8 cellular contexts compared by ENCODE assay signal in genomic region chr1:218350909-218351616, GRCh38. TPM values are rescaled to one million over a fixed set of nuclear protein-coding genes. Genes with fewer than 3 reads are reported as not detected.
A peak's percentile ranks its signal among the peaks of the same experiment; 100 is the strongest.
DNase-seq lines count a peak whose midpoint lies in the region; ATAC-seq, FAIRE-seq and TF ChIP-seq lines count a peak whose summit lies in the region.

No MANE protein-coding gene starts in this region.

- in situ Hi-C loops in HepG2 (cut with HindIII; ENCODE audit: extremely low pct_ligation_motif_present, low pct_unique_long_range_greater_than_20kb), result loop anchor here (25.0 kb wide), 1 partner anchor 961 kb away; no protein-coding TSS in a partner anchor

- H3K79me2 ChIP-seq in HepG2 (ENCODE audit: insufficient read depth, low read length), result no peaks in the 10 kb centered on the region

- CTCF ChIA-PET in activated CD4-positive, alpha-beta memory T cell treated with anti-CD3 and anti-CD28 coated beads, Interleukin-2, amount 10 ng/mL, durations not matched to agents 7 days and 5 days (lab: Charles Lee), result no interaction called here
- CTCF ChIA-PET in HepG2 (lab: Yijun Ruan, JAX; ENCODE audit: low intra/inter-chr PET ratio, low total read pairs), result no interaction called here

- peaks cover 53% of the 10 kb centered on the region for H3K27me3 Mint-ChIP-seq in activated CD4-positive, alpha-beta memory T cell treated with anti-CD3 and anti-CD28 coated beads, Interleukin-2, amount 10 ng/mL, durations not matched to agents 7 days and 5 days

- no peaks in the 10 kb centered on the region for H3K36me3 Mint-ChIP-seq in activated CD4-positive, alpha-beta memory T cell treated with anti-CD3 and anti-CD28 coated beads, Interleukin-2, amount 10 ng/mL, durations not matched to agents 7 days and 5 days (ENCODE audit: low read depth)

- H3K9me3 ChIP-seq in HepG2 (ENCODE audit: low read length), result no peaks in the 10 kb centered on the region

- TF ChIP-seq CTCF in HepG2 (CRISPR knock-in tag; IDR thresholded peaks at IDR 0.05), result no peak

- no peak overlapping the region for H3K27ac Mint-ChIP-seq in activated CD4-positive, alpha-beta memory T cell treated with anti-CD3 and anti-CD28 coated beads, Interleukin-2, amount 10 ng/mL, durations not matched to agents 7 days and 5 days

- peaks cover 2 to 26% of the 10 kb centered on the region in 2 experiments; a peak in 3 of 5 replicates for H3K27me3 ChIP-seq in HepG2 (ENCODE audit: control insufficient read depth in 1 of 2, insufficient read depth in 2 of 2, low read length in 2 of 2)

- TF ChIP-seq RAD21 in HepG2 (CRISPR knock-in tag; IDR thresholded peaks at IDR 0.05), result no peak

- no peak overlapping the region for H3K4me2 ChIP-seq in HepG2 (ENCODE audit: low read depth, low read length)

- H3K4me1 Mint-ChIP-seq in activated CD4-positive, alpha-beta memory T cell treated with anti-CD3 and anti-CD28 coated beads, Interleukin-2, amount 10 ng/mL, durations not matched to agents 7 days and 5 days, result peaks cover 23% of the 10 kb centered on the region

- DNase-seq in activated CD4-positive, alpha-beta memory T cell treated with anti-CD3 and anti-CD28 coated beads, Interleukin-2, amount 10 ng/mL, durations not matched to agents 7 days and 5 days, result no peak
- peak; percentile 62 for DNase-seq in kidney tubule cell (ENCODE audit: low spot score)
- DNase-seq in stimulated activated CD4-positive, alpha-beta T cell treated with anti-CD3 and anti-CD28 coated beads, Interleukin-15, amount 100 ng/mL, for 24 hours, result no peak
- DNase-seq in HepG2 (ENCODE audit: low spot score), result no peak
- no peak for DNase-seq in activated gamma-delta T cell (lab: John Stamatoyannopoulos, UW)
- DNase-seq in NCI-H774 (lab: John Stamatoyannopoulos, UW), result no peak

- H3K9ac ChIP-seq in HepG2 (ENCODE audit: insufficient read depth, low read depth, low read length), result no peak overlapping the region

- no peak for FAIRE-seq in HepG2 (lab: Jason Lieb, UNC)

- peak overlapping the region; percentile 29 for H3K4me3 Mint-ChIP-seq in activated CD4-positive, alpha-beta memory T cell treated with anti-CD3 and anti-CD28 coated beads, Interleukin-2, amount 10 ng/mL, durations not matched to agents 7 days and 5 days

- no peak overlapping the region for H3K4me3 ChIP-seq in HepG2 (replicated peaks in 1 of 3; ENCODE audit: insufficient read depth in 1 of 3, low read depth in 2 of 3, low read length in 3 of 3)

- TF ChIP-seq EP300 in HepG2 (IDR thresholded peaks at IDR 0.05; ENCODE audit: low read depth in 2 of 2, low read length in 2 of 2) (no peak), HepG2 (CRISPR knock-in tag; IDR thresholded peaks at IDR 0.05; ENCODE audit: borderline replicate concordance) (no peak)

- POLR2A ChIA-PET in activated CD4-positive, alpha-beta memory T cell treated with anti-CD3 and anti-CD28 coated beads, Interleukin-2, amount 10 ng/mL, durations not matched to agents 7 days and 5 days (lab: Charles Lee), result no interaction called here
- POLR2A ChIA-PET in HepG2 (lab: Yijun Ruan, JAX), result no interaction called here

- intact Hi-C loops in HepG2 (cut with micrococcal nuclease; ENCODE audit: unreplicated experiment), result no loop called here

- H3K36me3 ChIP-seq in HepG2 (replicated peaks in 1 of 2; ENCODE audit: control insufficient read depth in 1 of 2, insufficient read depth in 2 of 2, low read length in 2 of 2), result no peaks in the 10 kb centered on the region

- no peak for TF ChIP-seq POLR2A in HepG2 (IDR thresholded peaks at IDR 0.05; ENCODE audit: insufficient read depth in 1 of 2, low read depth in 2 of 2, low read length in 2 of 2)

- peaks cover 15% of the 10 kb centered on the region for H3K4me1 ChIP-seq in HepG2 (ENCODE audit: insufficient read depth, low read length)

- 83% methylated on average over 6 of the region's 6 CpGs for WGBS in HepG2 (ENCODE audit: low lambda C conversion rate)

- BruUV-seq in HepG2 (replicated peaks; lab: Mats Ljungman, UMichigan), result no TSS peak

- H2AFZ ChIP-seq in HepG2 (ENCODE audit: low read length), result no peak overlapping the region

- H3K27ac ChIP-seq in HepG2 (ENCODE audit: extremely low read length, insufficient read depth, low read length), result no peak overlapping the region

- H4K20me1 ChIP-seq in HepG2 (ENCODE audit: insufficient read depth, low read length), result no peaks in the 10 kb centered on the region

- ATAC-seq in GM19025 (IDR thresholded peaks at IDR 0.05; ENCODE audit: low read depth, unreplicated experiment), result peak; percentile 20
- ATAC-seq in HG03060 (IDR thresholded peaks at IDR 0.05; ENCODE audit: low read depth, unreplicated experiment), result peak; percentile 14
- ATAC-seq in HepG2, result no peak

- H3K9me3 Mint-ChIP-seq in activated CD4-positive, alpha-beta memory T cell treated with anti-CD3 and anti-CD28 coated beads, Interleukin-2, amount 10 ng/mL, durations not matched to agents 7 days and 5 days, result no peaks in the 10 kb centered on the region

TF ChIP-seq in HepG2, 621 proteins besides CTCF, POLR2A, EP300 and RAD21 (continues in another document):
- TF ChIP-seq PHB2 (IDR thresholded peaks at IDR 0.05; ENCODE audit: partially characterized antibody) (no peak), ATF7 (IDR thresholded peaks at IDR 0.05) (no peak), ATF7 (CRISPR knock-in tag; IDR thresholded peaks at IDR 0.05) (no peak), SAFB2 (CRISPR knock-in tag; IDR thresholded peaks at IDR 0.05; ENCODE audit: borderline replicate concordance, low read depth) (no peak), RELA (CRISPR knock-in tag; IDR thresholded peaks at IDR 0.05) (no peak)

RNA-seq across cellular contexts. Expression of gene TGFB2, which starts 5.9 kb away (rescaled TPM):
- not detected for total RNA-seq in activated CD4-positive, alpha-beta memory T cell treated with anti-CD3 and anti-CD28 coated beads, Interleukin-2, amount 10 ng/mL, durations not matched to agents 7 days and 5 days
- total RNA-seq in HepG2 (2016; rRNA removed; fragmentation: Illumina TruSeq; extraction: Trizol), result not detected in 2 replicates
- total RNA-seq in HepG2 (2016; cell fraction: cytosol; rRNA removed; fragmentation: Illumina TruSeq; extraction: Trizol; ENCODE audit: low read depth), result not detected in 2 replicates
- total RNA-seq in HepG2 (2016; cell fraction: insoluble cytoplasmic fraction; rRNA removed; fragmentation: Illumina TruSeq; extraction: Trizol), result 0.07 TPM in 1 of 2 replicates, not detected in the other
- not detected in 2 replicates for total RNA-seq in HepG2 (2016; cell fraction: membrane; rRNA removed; fragmentation: Illumina TruSeq; extraction: Trizol)
- 0.44 TPM in 1 of 2 replicates, not detected in the other for total RNA-seq in HepG2 (2016; cell fraction: nucleus; rRNA removed; fragmentation: Illumina TruSeq; extraction: Trizol)
- polyA plus RNA-seq in HepG2 (2011; rRNA removed), result 0.07 and 0.08 TPM in 2 replicates
- not detected in 2 replicates for polyA plus RNA-seq in HepG2 (2011; cell fraction: cytosol; rRNA removed)
- polyA plus RNA-seq in HepG2 (2011; cell fraction: nucleus; rRNA removed), result 0.03 and 0.09 TPM in 2 replicates
- 0.05 TPM in 1 of 2 replicates, not detected in the other for polyA plus RNA-seq in HepG2 (2012)
- not detected in 2 replicates for polyA plus RNA-seq in HepG2 (2016; cell fraction: cytosol; fragmentation: Illumina TruSeq; extraction: Trizol; ENCODE audit: low read depth)
- not detected in 2 replicates for polyA plus RNA-seq in HepG2 (2016; cell fraction: insoluble cytoplasmic fraction; fragmentation: Illumina TruSeq; extraction: Trizol; ENCODE audit: low read depth)
- not detected in 2 replicates for polyA plus RNA-seq in HepG2 (2016; cell fraction: membrane; fragmentation: Illumina TruSeq; extraction: Trizol; ENCODE audit: low read depth)
- polyA plus RNA-seq in HepG2 (2016; cell fraction: nucleus; fragmentation: Illumina TruSeq; extraction: Trizol; ENCODE audit: insufficient read depth, low read depth), result not detected in 2 replicates
- polyA minus RNA-seq in HepG2 (2011; rRNA and poly(A)+ RNA removed; ENCODE audit: low replicate concordance), result 0.19 TPM in 1 of 2 replicates, not detected in the other
- not detected in 2 replicates for polyA minus RNA-seq in HepG2 (2011; cell fraction: cytosol; rRNA and poly(A)+ RNA removed)
- polyA minus RNA-seq in HepG2 (2011; cell fraction: nucleus; rRNA and poly(A)+ RNA removed), result 0.25 and 0.26 TPM in 2 replicates
